Comparison of ENCODE assay signal across 2 cellular contexts in genomic region chr17:43398724-43399595, GRCh38.
TF ChIP-seq lines count a peak whose summit lies in the region.

ARL4D (plus strand) TSS chr17:43398993; CDS start chr17:43399733, 740 bp downstream.

TF ChIP-seq in A549, 52 proteins besides CTCF, POLR2A, EP300 and RAD21:
- TF ChIP-seq REST (IDR thresholded peaks at IDR 0.05) (no peak), CEBPB (IDR thresholded peaks at IDR 0.05) (peak in 1 of 2 experiments; percentile 34; a peak in 1 of 4 replicates), PBX3 (IDR thresholded peaks at IDR 0.05) (peak; percentile 47; the same call in 1 of the 2 replicates), E2F6 (IDR thresholded peaks at IDR 0.05; ENCODE audit: borderline replicate concordance, low read depth) (peak; percentile 65), EHF (CRISPR knock-in tag; IDR thresholded peaks at IDR 0.05) (no peak), KDM1A (IDR thresholded peaks at IDR 0.05; ENCODE audit: low read depth) (no peak), JUN (IDR thresholded peaks at IDR 0.05) (peak; percentile 82 to 93; a peak in 4 of 5 replicates), CHD4 (IDR thresholded peaks at IDR 0.05; ENCODE audit: borderline replicate concordance) (no peak), MAFK (IDR thresholded peaks at IDR 0.05; ENCODE audit: partially characterized antibody) (no peak), ZSCAN20 (CRISPR knock-in tag; IDR thresholded peaks at IDR 0.05) (no peak), BCL3 (IDR thresholded peaks at IDR 0.05) (peak; percentile 97), RFX5 (IDR thresholded peaks at IDR 0.05) (peak; percentile 72), PHF8 (IDR thresholded peaks at IDR 0.05; ENCODE audit: borderline replicate concordance, low read depth) (peak; percentile 83; the same call in 1 of the 2 replicates), HDAC2 (IDR thresholded peaks at IDR 0.05) (no peak), FOXS1 (CRISPR knock-in tag; IDR thresholded peaks at IDR 0.05) (no peak), ZNF302 (CRISPR knock-in tag; IDR thresholded peaks at IDR 0.05) (no peak), MAX (IDR thresholded peaks at IDR 0.05) (peak; percentile 77), ZFP36 (IDR thresholded peaks at IDR 0.05; ENCODE audit: borderline replicate concordance, partially characterized antibody) (no peak), BHLHE40 (IDR thresholded peaks at IDR 0.05; ENCODE audit: low read depth, low read length) (no peak), TFCP2L1 (CRISPR knock-in tag; IDR thresholded peaks at IDR 0.05) (0 out of 2 replicates have a peak, but pooled peaks have one; percentile 29), HOXA7 (CRISPR knock-in tag; IDR thresholded peaks at IDR 0.05) (no peak), RCOR1 (IDR thresholded peaks at IDR 0.05; ENCODE audit: low read depth, low read length) (no peak), HOXB13 (CRISPR knock-in tag; IDR thresholded peaks at IDR 0.05; ENCODE audit: low read depth) (no peak)

TF ChIP-seq in K562, 482 proteins besides CTCF, POLR2A, EP300 and RAD21 (continued from another document):
- no peak for TF ChIP-seq ZNF431 (CRISPR knock-in tag; IDR thresholded peaks at IDR 0.05)
- TF ChIP-seq ZBTB12 (CRISPR knock-in tag; IDR thresholded peaks at IDR 0.05) = peak; percentile 53; the same call in 1 of the 2 replicates
- peak; percentile 72; the same call in 1 of the 2 replicates for TF ChIP-seq ATF7 (IDR thresholded peaks at IDR 0.05)
- TF ChIP-seq KLF6 (CRISPR knock-in tag; IDR thresholded peaks at IDR 0.05; ENCODE audit: borderline replicate concordance) = no peak
- TF ChIP-seq POLR2G (IDR thresholded peaks at IDR 0.05; ENCODE audit: low read depth, low read length) = peak; percentile 71
- TF ChIP-seq CTBP1 (IDR thresholded peaks at IDR 0.05; ENCODE audit: borderline replicate concordance) = peak; percentile 33; the same call in 1 of the 2 replicates
- 0 out of 2 replicates have a peak, but pooled peaks have one; percentile 3 for TF ChIP-seq SOX6 (IDR thresholded peaks at IDR 0.05)
- no peak for TF ChIP-seq NCOR1 (IDR thresholded peaks at IDR 0.05)
- TF ChIP-seq KHSRP (IDR thresholded peaks at IDR 0.05) = peak; percentile 42; the same call in 1 of the 2 replicates
- TF ChIP-seq CREB1 (IDR thresholded peaks at IDR 0.05) = peak; percentile 49; the same call in 1 of the 2 replicates
- peak; percentile 88 for TF ChIP-seq CREB1 (CRISPR knock-in tag; IDR thresholded peaks at IDR 0.05)
- peak; percentile 50; the same call in 1 of the 2 replicates for TF ChIP-seq PHF8 (IDR thresholded peaks at IDR 0.05; ENCODE audit: borderline replicate concordance, low read length)
- peak; percentile 62; the same call in 1 of the 2 replicates for TF ChIP-seq ZBTB7A (IDR thresholded peaks at IDR 0.05; ENCODE audit: borderline replicate concordance, control insufficient read depth, low read depth, low read length)
- TF ChIP-seq BHLHE40 (IDR thresholded peaks at IDR 0.05; ENCODE audit: low read length) = 0 out of 2 replicates have a peak, but pooled peaks have one; percentile 8
- TF ChIP-seq HDAC3 (IDR thresholded peaks at IDR 0.05; ENCODE audit: borderline replicate concordance, partially characterized antibody) = no peak
- TF ChIP-seq ATF1 (CRISPR knock-in tag; IDR thresholded peaks at IDR 0.05) = peak; percentile 67
- TF ChIP-seq ATF1 (tag; IDR thresholded peaks at IDR 0.05) = peak; percentile 96
- peak; percentile 57 for TF ChIP-seq RBFOX2 (IDR thresholded peaks at IDR 0.05; ENCODE audit: low read depth, low read length)
- TF ChIP-seq ATF3 (IDR thresholded peaks at IDR 0.05) = peak; percentile 37; the same call in 1 of the 2 replicates
- TF ChIP-seq ATF3 (CRISPR knock-in tag; conservative IDR thresholded peaks at IDR 0.05) = no peak
- peak; percentile 56; the same call in 1 of the 2 replicates for TF ChIP-seq VEZF1 (CRISPR knock-in tag; IDR thresholded peaks at IDR 0.05)
- no peak for TF ChIP-seq ZNF280A (IDR thresholded peaks at IDR 0.05; ENCODE audit: low read depth, partially characterized antibody)
- peak; percentile 27; the same call in 1 of the 2 replicates for TF ChIP-seq TFAP4 (CRISPR knock-in tag; IDR thresholded peaks at IDR 0.05; ENCODE audit: borderline replicate concordance)
- no peak for TF ChIP-seq ID3 (CRISPR knock-in tag; IDR thresholded peaks at IDR 0.05)
- TF ChIP-seq ID3 (tag; IDR thresholded peaks at IDR 0.05) = peak; percentile 72; the same call in 1 of the 2 replicates
- TF ChIP-seq CREM (IDR thresholded peaks at IDR 0.05; ENCODE audit: low read depth) = peak; percentile 94
- TF ChIP-seq MEF2A (IDR thresholded peaks at IDR 0.05; ENCODE audit: control insufficient read depth, low read depth, low read length) = no peak
- peak; percentile 84 for TF ChIP-seq NBN (IDR thresholded peaks at IDR 0.05; ENCODE audit: low read depth)
